Comparison of ENCODE assay signal across 10 cellular contexts in the genomic region with DNA sequence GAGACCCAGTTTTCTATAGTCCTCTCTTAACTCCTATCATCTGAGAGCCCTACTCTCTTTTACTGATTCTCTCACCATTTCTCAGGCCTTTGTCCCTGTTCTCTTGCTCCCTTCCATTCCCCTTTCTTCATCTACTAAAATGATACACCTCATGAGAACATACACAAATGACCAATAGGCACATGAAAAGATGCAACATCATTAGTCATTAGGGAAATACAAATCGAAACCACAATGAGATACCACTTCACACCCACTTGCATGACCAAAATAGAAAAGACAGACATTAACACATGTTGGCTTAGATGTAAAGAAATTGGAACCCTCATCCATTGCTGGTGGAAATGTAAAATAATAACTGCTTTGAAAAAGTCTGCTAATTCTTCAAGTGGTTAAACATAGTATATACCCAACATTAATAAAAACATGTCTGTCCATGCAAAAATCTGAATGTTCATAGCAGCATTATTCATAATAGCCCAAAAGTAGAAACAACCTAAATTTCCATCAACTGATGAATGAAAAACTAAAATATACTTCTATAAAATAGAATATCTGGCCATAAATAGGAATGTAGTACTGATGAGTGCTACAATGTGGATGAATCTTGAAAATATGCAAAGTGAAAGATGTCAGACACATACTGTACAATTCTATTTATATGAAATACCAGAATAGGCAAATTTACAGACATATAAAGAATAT.
DNase-seq lines count a peak whose midpoint lies in the region; ATAC-seq, FAIRE-seq and TF ChIP-seq lines count a peak whose summit lies in the region.
"Had no signal": no experiment of that assay in that cellular context is flagged by ENCODE, and none has a peak within 500 bp of the region (broad histone marks: within the 10 kb centered on the region; RNA-seq: fewer than 3 reads in every experiment).

No MANE protein-coding gene starts in this region.

- H3K9me3 Mint-ChIP-seq in type B pancreatic cell: no peaks in the 10 kb centered on the region
- H3K9me3 Mint-ChIP-seq: T-cell had no signal

- H3K9ac ChIP-seq in MM.1S (ENCODE audit: low read length): no peak overlapping the region

- H3K36me3 ChIP-seq in MM.1S (replicated peaks; ENCODE audit: insufficient read depth, low read length): no peaks in the 10 kb centered on the region
- no peaks in the 10 kb centered on the region for H3K36me3 ChIP-seq in pancreas

- no peaks in the 10 kb centered on the region for H4K20me1 ChIP-seq in MM.1S (ENCODE audit: insufficient read depth, low read length)

- TF ChIP-seq CTCF in MM.1S (IDR thresholded peaks at IDR 0.05; ENCODE audit: low read length) (no peak), pancreas (IDR thresholded peaks at IDR 0.05) (no peak), type B pancreatic cell (conservative IDR thresholded peaks at IDR 0.05) (no peak)

- H3K27me3 ChIP-seq in MM.1S (replicated peaks; ENCODE audit: insufficient read depth, low read length) (no peaks in the 10 kb centered on the region), pancreas (no peaks in the 10 kb centered on the region)

- H2AFZ ChIP-seq in MM.1S (ENCODE audit: low read length): no peak overlapping the region

- peaks cover 71% of the 10 kb centered on the region for H3K79me2 ChIP-seq in MM.1S (ENCODE audit: low read length)

- peaks cover 12% of the 10 kb centered on the region for H3K36me3 Mint-ChIP-seq in type B pancreatic cell
- H3K36me3 Mint-ChIP-seq: T-cell had no signal

- FAIRE-seq in pancreas (lab: Jason Lieb, UNC): no peak

- H3K27ac ChIP-seq in MM.1S (ENCODE audit: low read length) (no peak overlapping the region), pancreas (no peak overlapping the region)

- H3K4me1 ChIP-seq in MM.1S (ENCODE audit: low read length) (peaks cover 22% of the 10 kb centered on the region), pancreas (peaks cover 0 to 4% (median 3%) of the 10 kb centered on the region in 3 donors)

- peak; percentile 96 for ATAC-seq in GM18858 (IDR thresholded peaks at IDR 0.05; ENCODE audit: unreplicated experiment)
- ATAC-seq in HG02610 (IDR thresholded peaks at IDR 0.05; ENCODE audit: unreplicated experiment): peak; percentile 93
- no peak for ATAC-seq in pancreas
- ATAC-seq: T-cell had no signal

- no peak overlapping the region for H3K4me3 Mint-ChIP-seq in type B pancreatic cell
- H3K4me3 Mint-ChIP-seq: T-cell had no signal

- H3F3A ChIP-seq in MM.1S (ENCODE audit: insufficient read depth, low read length): no peaks in the 10 kb centered on the region

- peaks cover 6% of the 10 kb centered on the region for H3K27me3 Mint-ChIP-seq in type B pancreatic cell

- peak overlapping the region; percentile 51 for H3K4me2 ChIP-seq in MM.1S (ENCODE audit: low read depth, low read length)

- WGBS in pancreas, 2 donors: 77 to 81% methylated on average over 1 of the region's 1 CpG

- no peak overlapping the region for H3K27ac Mint-ChIP-seq in type B pancreatic cell
- H3K27ac Mint-ChIP-seq: T-cell had no signal

- no peaks in the 10 kb centered on the region for H3K9me3 ChIP-seq in MM.1S (replicated peaks; ENCODE audit: insufficient read depth, low read length)
- no peaks in the 10 kb centered on the region for H3K9me3 ChIP-seq in pancreas

- intact Hi-C loops in pancreas (cut with DNase I): loop anchor here in 1 of 3 donors (10.0 kb wide), 1 partner anchor 60 kb away; no protein-coding TSS in a partner anchor

- H3K4me3 ChIP-seq in MM.1S (ENCODE audit: low read length): 0 out of 2 replicates have a peak overlapping the region, but pooled peaks have one; percentile 2
- H3K4me3 ChIP-seq in pancreas: no peak overlapping the region

- DNase-seq in MM.1S (peak; percentile 58), kidney tubule cell (ENCODE audit: low spot score) (peak; percentile 51), pancreas (no peak), NCI-H774 (lab: John Stamatoyannopoulos, UW) (no peak), type B pancreatic cell (ENCODE audit: extremely low spot score, unreplicated experiment) (no peak), activated gamma-delta T cell treated with Interleukin-2 at 50 U/mL for 16 hours (no peak)
- DNase-seq: caudate nucleus, T-cell had no signal

- H3K4me1 Mint-ChIP-seq in type B pancreatic cell (ENCODE audit: unreplicated experiment): peaks cover 8% of the 10 kb centered on the region

- no peaks in the 10 kb centered on the region for H3K9me2 ChIP-seq in MM.1S (replicated peaks; ENCODE audit: insufficient read depth, low read length)

Comparison
In these comparisons a context has a peak if more than half of its experiments do, and no peak if none do; other contexts are left out.
1. ATAC-seq: peak in GM18858 (single experiment) and HG02610 (single experiment); none in pancreas (0 of 4).
2. DNase-seq: peak in MM.1S (single experiment) and kidney tubule cell (single experiment); none in pancreas (0 of 6), NCI-H774 (single experiment), type B pancreatic cell (single experiment) and activated gamma-delta T cell treated with Interleukin-2 at 50 U/mL for 16 hours (single experiment).